ENCODE assay signal across 17 cellular contexts in the genomic region with DNA sequence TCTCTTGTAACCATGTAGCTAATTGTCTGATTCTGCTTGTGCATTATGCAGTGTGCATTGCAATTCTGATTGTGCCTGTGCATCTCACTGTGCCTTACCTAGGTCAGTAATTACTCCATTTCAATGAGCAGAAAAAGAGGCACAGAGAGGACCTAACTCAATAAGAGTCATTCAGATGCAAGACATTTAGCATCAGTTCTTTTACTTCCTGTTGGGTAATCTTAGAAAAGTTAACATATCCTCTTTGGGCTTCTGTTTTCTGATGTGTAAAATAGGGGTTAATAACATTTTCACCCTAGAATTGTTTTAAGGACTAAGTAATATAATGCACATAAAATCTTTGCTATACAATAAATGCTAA.
"Had no signal": no experiment of that assay in that cellular context is flagged by ENCODE, and none has a peak within 500 bp of the region (broad histone marks: within the 10 kb centered on the region; RNA-seq: fewer than 3 reads in every experiment).

No MANE protein-coding gene starts in this region.

- H3K27ac ChIP-seq: epithelial cell of prostate, VCaP had no signal

- H3K36me3 ChIP-seq: adrenal gland, gastroesophageal sphincter, transverse colon had no signal

- H3K27me3 ChIP-seq: adrenal gland, gastroesophageal sphincter, transverse colon had no signal

- H3K4me1 ChIP-seq: transverse colon had no signal

- DNase-seq: activated CD8-positive, alpha-beta memory T cell treated with anti-CD3 and anti-CD28 coated beads for 24 hours; activated naive CD4-positive, alpha-beta T cell treated with anti-CD3 and anti-CD28 coated beads for 36 hours; adrenal gland; cortex of kidney; effector memory CD8-positive, alpha-beta T cell; islet precursor cell; stimulated activated CD4-positive, alpha-beta T cell treated with anti-CD3 and anti-CD28 coated beads, Interleukin-2, amount 100 ng/mL, for 24 hours; stimulated activated naive CD4-positive, alpha-beta T cell; substantia nigra; transverse colon had no signal

- H3K27me3 Mint-ChIP-seq: activated CD4-positive, alpha-beta T cell treated with anti-CD3 and anti-CD28 coated beads, Interleukin-2, amount 10 ng/mL, durations not matched to agents 24 days and 14 days had no signal

- H3K9me3 Mint-ChIP-seq: activated CD4-positive, alpha-beta T cell treated with anti-CD3 and anti-CD28 coated beads, Interleukin-2, amount 10 ng/mL, durations not matched to agents 24 days and 14 days; activated naive CD4-positive, alpha-beta T cell treated with anti-CD3 and anti-CD28 coated beads for 36 hours; effector memory CD8-positive, alpha-beta T cell; natural killer cell treated with Interleukin-12 subunit alpha and Interleukin-12 subunit beta and Interleukin-15 and Interleukin-18, amount 100 ng/mL, for 72 hours had no signal

- H3K27ac Mint-ChIP-seq: activated CD4-positive, alpha-beta T cell treated with anti-CD3 and anti-CD28 coated beads, Interleukin-2, amount 10 ng/mL, durations not matched to agents 24 days and 14 days; activated naive CD4-positive, alpha-beta T cell treated with anti-CD3 and anti-CD28 coated beads for 36 hours; effector memory CD8-positive, alpha-beta T cell had no signal

- ATAC-seq: effector memory CD8-positive, alpha-beta T cell; gastroesophageal sphincter; left lobe of liver; natural killer cell treated with Interleukin-12 subunit alpha and Interleukin-12 subunit beta and Interleukin-15 and Interleukin-18, amount 100 ng/mL, for 72 hours; sciatic nerve had no signal

- H3K9me3 ChIP-seq: adrenal gland, gastroesophageal sphincter, transverse colon had no signal

- H3K4me3 Mint-ChIP-seq: activated CD4-positive, alpha-beta T cell treated with anti-CD3 and anti-CD28 coated beads, Interleukin-2, amount 10 ng/mL, durations not matched to agents 24 days and 14 days; activated naive CD4-positive, alpha-beta T cell treated with anti-CD3 and anti-CD28 coated beads for 36 hours; effector memory CD8-positive, alpha-beta T cell; natural killer cell treated with Interleukin-12 subunit alpha and Interleukin-12 subunit beta and Interleukin-15 and Interleukin-18, amount 100 ng/mL, for 72 hours had no signal

- H3K4me3 ChIP-seq: adrenal gland, gastroesophageal sphincter, transverse colon had no signal
